In the genomic region with DNA sequence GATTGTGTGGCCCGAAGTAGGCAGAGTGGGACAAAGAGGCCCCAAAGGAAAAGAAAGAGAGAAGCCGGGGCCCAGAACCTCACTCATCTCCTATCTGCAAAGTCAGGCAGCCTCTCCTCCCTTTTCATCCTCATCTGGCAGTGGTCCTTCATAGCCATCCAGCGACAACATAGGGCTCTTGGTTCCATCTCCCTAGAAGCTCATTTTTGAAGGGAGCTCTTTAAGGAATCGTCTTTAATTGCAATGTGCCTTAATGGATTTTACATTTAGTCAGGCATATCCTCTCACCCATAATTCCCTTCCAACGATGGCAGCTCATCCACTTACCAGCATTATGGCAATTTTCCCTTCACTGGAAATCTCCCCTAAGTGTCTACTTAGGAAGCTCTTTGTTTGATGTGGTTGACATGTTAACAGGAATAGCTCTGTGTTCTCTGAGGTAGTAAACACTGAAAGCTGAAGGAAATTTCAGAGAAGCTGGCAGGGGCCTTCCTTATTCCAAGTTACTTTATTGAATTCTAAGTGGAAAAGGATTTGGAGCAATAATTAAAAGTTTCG, we compare ENCODE assay signal across 18 cellular contexts.
"Had no signal": no experiment of that assay in that cellular context is flagged by ENCODE, and none has a peak within 500 bp of the region (broad histone marks: within the 10 kb centered on the region; RNA-seq: fewer than 3 reads in every experiment).

No MANE protein-coding gene starts in this region.

- DNase-seq: effector memory CD4-positive, alpha-beta T cell; heart left ventricle; hypothalamus; islet precursor cell; mammary epithelial cell; naive thymus-derived CD4-positive, alpha-beta T cell; posterior cingulate gyrus; spleen; stimulated activated CD4-positive, alpha-beta T cell treated with anti-CD3 and anti-CD28 coated beads, Interleukin-15, amount 100 ng/mL, for 24 hours; stimulated activated CD4-positive, alpha-beta T cell treated with anti-CD3 and anti-CD28 coated beads, Interleukin-1b, Interleukin-23, amount 100 ng/mL, for 48 hours; stimulated activated CD4-positive, alpha-beta T cell treated with anti-CD3 and anti-CD28 coated beads, Interleukin-4, amount 100 ng/mL, for 24 hours; stimulated activated naive B cell treated with anti-CD40 and anti-IgM and Interleukin-4, amounts not matched to agents 10 μg/mL and 1 μg/mL and 100 μg/mL, for 72 hours; stomach; trophoblast cell had no signal

- H3K36me3 ChIP-seq: heart left ventricle, spleen, stomach had no signal

- H3K4me1 ChIP-seq: heart left ventricle, spleen, stomach had no signal

- H3K4me3 Mint-ChIP-seq: naive thymus-derived CD4-positive, alpha-beta T cell; neural crest cell; stimulated activated naive B cell treated with anti-CD40 and anti-IgM and Interleukin-4, amounts not matched to agents 10 μg/mL and 1 μg/mL and 100 μg/mL, for 72 hours had no signal

- H3K36me3 Mint-ChIP-seq: naive thymus-derived CD4-positive, alpha-beta T cell; stimulated activated naive B cell treated with anti-CD40 and anti-IgM and Interleukin-4, amounts not matched to agents 10 μg/mL and 1 μg/mL and 100 μg/mL, for 72 hours had no signal

- ATAC-seq: esophagus mucosa; heart left ventricle; left lobe of liver; naive thymus-derived CD4-positive, alpha-beta T cell; sciatic nerve; stimulated activated naive B cell treated with anti-CD40 and anti-IgM and Interleukin-4, amounts not matched to agents 10 μg/mL and 1 μg/mL and 100 μg/mL, for 72 hours had no signal

- H3K4me3 ChIP-seq: heart left ventricle, spleen, stomach had no signal

- H3K27me3 ChIP-seq: heart left ventricle, spleen, stomach had no signal

- H3K27ac ChIP-seq: heart left ventricle, spleen, stomach had no signal

- H3K9me3 Mint-ChIP-seq: neural crest cell had no signal

- H3K27me3 Mint-ChIP-seq: stimulated activated naive B cell treated with anti-CD40 and anti-IgM and Interleukin-4, amounts not matched to agents 10 μg/mL and 1 μg/mL and 100 μg/mL, for 72 hours had no signal

- H3K27ac Mint-ChIP-seq: naive thymus-derived CD4-positive, alpha-beta T cell; stimulated activated naive B cell treated with anti-CD40 and anti-IgM and Interleukin-4, amounts not matched to agents 10 μg/mL and 1 μg/mL and 100 μg/mL, for 72 hours had no signal

- H3K4me1 Mint-ChIP-seq: stimulated activated naive B cell treated with anti-CD40 and anti-IgM and Interleukin-4, amounts not matched to agents 10 μg/mL and 1 μg/mL and 100 μg/mL, for 72 hours had no signal
